Comparison of ENCODE assay signal across 8 cellular contexts in the genomic region with DNA sequence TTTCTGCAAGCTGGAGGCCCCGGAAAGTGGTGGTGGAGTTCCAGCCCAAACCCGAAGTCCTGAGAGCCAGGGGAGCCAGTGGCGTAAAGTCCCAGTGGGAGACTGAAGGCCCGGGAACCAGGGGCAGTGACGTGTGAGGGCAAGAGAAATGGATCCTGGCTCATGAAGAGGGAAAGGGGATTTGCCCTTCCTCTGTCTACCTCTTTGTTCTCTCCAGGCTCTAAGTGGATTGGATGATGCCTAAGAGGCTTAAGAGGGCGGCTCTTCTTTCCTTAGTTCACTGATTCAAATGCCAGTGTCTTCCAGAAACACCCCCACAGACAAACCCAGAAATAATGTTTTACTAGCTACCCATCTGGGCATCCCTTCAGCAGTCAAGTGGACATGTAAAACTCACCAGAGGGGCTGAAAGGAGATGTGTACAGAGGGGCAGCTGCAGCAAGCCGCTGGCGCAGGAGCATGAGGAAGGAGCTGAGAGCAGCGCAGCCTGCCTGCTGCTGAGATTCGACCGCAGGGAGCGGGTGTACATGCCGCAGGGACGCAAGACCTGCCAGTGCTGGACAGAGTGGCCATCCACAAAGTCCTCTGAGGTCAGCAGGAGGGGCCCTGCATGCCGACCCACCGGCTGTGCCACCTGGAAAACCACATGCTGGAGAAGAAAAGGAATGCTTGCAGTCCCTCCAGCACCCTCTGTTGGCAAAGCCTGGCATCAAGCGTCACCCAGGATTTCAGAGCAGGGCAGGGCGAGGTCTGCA. TPM values are rescaled to one million over a fixed set of nuclear protein-coding genes. Genes with fewer than 3 reads are reported as not detected.
DNase-seq lines count a peak whose midpoint lies in the region; ATAC-seq, FAIRE-seq and TF ChIP-seq lines count a peak whose summit lies in the region.

No MANE protein-coding gene starts in this region.

- H3K9me3 ChIP-seq in GM12878 (replicated peaks; ENCODE audit: control insufficient read depth, insufficient read depth, low read length), result peaks cover 2% of the 10 kb centered on the region; the same call in 1 of the 3 replicates

- H3K36me3 ChIP-seq in GM12878 (ENCODE audit: control insufficient read depth in 2 of 2, insufficient read depth in 2 of 2, low read length in 1 of 2), result peaks cover 1 to 12% of the 10 kb centered on the region in 2 experiments; a peak in 1 of 4 replicates

- SMC1A ChIA-PET in GM12878 (lab: Charles Lee; ENCODE audit: uncharacterized antibody, unreplicated experiment), result interaction anchor here (0.6 to 12.1 kb wide), 4 partner anchors 19 to 122 kb away, joined by 3 to 237 read pairs (median 18); a partner anchor contains a TSS

- in situ Hi-C loops in GM12878 (cut with MboI), result no loop called here

- TF ChIP-seq POLR2A in GM12878 (IDR thresholded peaks at IDR 0.05; ENCODE audit: low read depth, low read length), result no peak

- CTCF ChIA-PET in GM10248 (lab: Yijun Ruan, JAX) (interaction anchor here (1.6 kb wide), 1 partner anchor 11 kb away, joined by 3 read pairs; no protein-coding TSS in a partner anchor), GM12878 (lab: Yijun Ruan, JAX) (interaction anchor here (0.7 to 4.8 kb wide), 7 partner anchors 9 to 135 kb away, joined by 3 to 26 read pairs (median 4); no protein-coding TSS in a partner anchor)

- H3K27me3 ChIP-seq in GM12878 (replicated peaks in 1 of 2; ENCODE audit: control insufficient read depth in 2 of 2, insufficient read depth in 2 of 2, low read length in 1 of 2), result no peaks in the 10 kb centered on the region

- ATAC-seq in GM12878, result no peak
- ATAC-seq in GM21447 (IDR thresholded peaks at IDR 0.05; ENCODE audit: unreplicated experiment), result no peak
- ATAC-seq in HG03342 (IDR thresholded peaks at IDR 0.05; ENCODE audit: unreplicated experiment), result no peak

- no TSS peak for BruUV-seq in GM12878 (replicated peaks; lab: Mats Ljungman, UMichigan)

- TF ChIP-seq RAD21 in GM12878 (IDR thresholded peaks at IDR 0.05; ENCODE audit: insufficient read depth, low read depth, low read length), result peak; percentile 48; the same call in 1 of the 2 replicates

- H3K4me2 ChIP-seq in GM12878 (ENCODE audit: control insufficient read depth, insufficient read depth), result no peak overlapping the region

- no peak overlapping the region for H3K27ac ChIP-seq in GM12878 (ENCODE audit: control insufficient read depth, insufficient read depth)

- no peak overlapping the region for H3K9ac ChIP-seq in GM12878 (ENCODE audit: control insufficient read depth, insufficient read depth, low read length)

- RAD21 ChIA-PET in GM12878 (lab: Charles Lee; ENCODE audit: unreplicated experiment), result interaction anchor here (8.2 kb wide), 1 partner anchor 27 kb away, joined by 203 read pairs; a partner anchor contains a TSS

- peaks cover 10% of the 10 kb centered on the region for H4K20me1 ChIP-seq in GM12878 (ENCODE audit: control insufficient read depth, insufficient read depth)

- POLR2A ChIA-PET in GM10248 (lab: Yijun Ruan, JAX) (no interaction called here), GM12878 (lab: Charles Lee) (no interaction called here)

- TF ChIP-seq EP300 in GM12878 (IDR thresholded peaks at IDR 0.05; ENCODE audit: borderline replicate concordance in 1 of 2, control insufficient read depth in 1 of 2, low read depth in 2 of 2, low read length in 2 of 2), result no peak

- DNase-seq in AG09319 (ENCODE audit: extremely low read depth, low read depth) (no peak), GM10248 (ENCODE audit: extremely low spot score) (no peak), NCI-H2227 treated with DMSO at 0.1 percent for 48 hours (lab: John Stamatoyannopoulos, UW) (peak; percentile 27), GM12878 (ENCODE audit: low read depth, low spot score) (no peak), islet precursor cell (peak; percentile 74)
- peak; percentile 5 for DNase-seq in stimulated activated CD8-positive, alpha-beta memory T cell treated with anti-CD3 and anti-CD28 coated beads, Interleukin-15, amount 100 ng/mL, for 1 hour (ENCODE audit: low read depth)

- FAIRE-seq in GM12878 (lab: Jason Lieb, UNC), result no peak

- H3K79me2 ChIP-seq in GM12878 (ENCODE audit: control insufficient read depth, insufficient read depth, low read length), result peaks cover 89% of the 10 kb centered on the region

- no peak overlapping the region for H3K4me3 ChIP-seq in GM12878

- intact Hi-C loops in GM12878 (cut with micrococcal nuclease; ENCODE audit: unreplicated experiment), result no loop called here

- 87% methylated on average over 18 of the region's 18 CpGs for WGBS in GM12878 (ENCODE audit: insufficient coverage, insufficient replicate concordance, low lambda C conversion rate, missing lambda C conversion rate)

- peaks cover 46% of the 10 kb centered on the region for H3K4me1 ChIP-seq in GM12878 (ENCODE audit: control insufficient read depth, insufficient read depth, low read length)

- H2AFZ ChIP-seq in GM12878 (ENCODE audit: control insufficient read depth, low read depth, low read length), result no peak overlapping the region

- TF ChIP-seq CTCF in AG09319 (IDR thresholded peaks at IDR 0.05; ENCODE audit: low read depth, low read length), result peak; percentile 62
- peak; percentile 53 for TF ChIP-seq CTCF in GM10248 (IDR thresholded peaks at IDR 0.05; ENCODE audit: control extremely low read depth, extremely low read depth, low read depth, missing control alignments)
- TF ChIP-seq CTCF in GM12878 (IDR thresholded peaks at IDR 0.05 in 2 of 3, conservative IDR thresholded peaks at IDR 0.05 in 1 of 3; ENCODE audit: control insufficient read depth in 2 of 3, extremely low read depth in 1 of 3, insufficient read depth in 1 of 3, low read depth in 3 of 3, low read length in 3 of 3), result peak; percentile 48 to 70 (median 57); a peak in 5 of 6 replicates

TF ChIP-seq in GM12878, 131 proteins besides CTCF, POLR2A, EP300 and RAD21:
- TF ChIP-seq IKZF1 (conservative IDR thresholded peaks at IDR 0.05) (peak; percentile 25; the same call in 1 of the 2 replicates), MYB (IDR thresholded peaks at IDR 0.05; ENCODE audit: borderline replicate concordance, low read depth, low read length) (no peak), SMC3 (IDR thresholded peaks at IDR 0.05; ENCODE audit: borderline replicate concordance, low read length) (peak; percentile 26; the same call in 1 of the 2 replicates), RUNX3 (IDR thresholded peaks at IDR 0.05; ENCODE audit: low read length) (peak; percentile 16; the same call in 1 of the 2 replicates)

RNA-seq across cellular contexts. Expression of a gene that starts 29.5 kb away (rescaled TPM):
- 88.3 and 101 TPM in 2 replicates for total RNA-seq in GM12878 (2013; cell fraction: nucleolus; rRNA removed)
- 26.2 and 27.7 TPM in 2 replicates for total RNA-seq in GM12878 (2014; rRNA removed)
- 53.0 and 53.7 TPM in 2 replicates for total RNA-seq in GM12878 (2014; rRNA removed; fragmentation: Illumina TruSeq; extraction: Trizol)
- 61.2 and 61.3 TPM in 2 replicates for total RNA-seq in GM12878 (2021)
- 10.0 TPM for polyA plus RNA-seq in GM12878 (2011; ENCODE audit: low read depth)
- 60.7 and 75.4 TPM in 2 replicates for polyA plus RNA-seq in GM12878 (2011; rRNA removed)
- 30.0 and 34.2 TPM in 2 replicates for polyA plus RNA-seq in GM12878 (2011; cell fraction: cytosol; rRNA removed)
- polyA plus RNA-seq in GM12878 (2011; cell fraction: nucleus; rRNA removed), result 49.5 and 53.2 TPM in 2 replicates
- 13.4 and 16.6 TPM in 2 replicates for polyA plus RNA-seq in GM12878 (2012)
- 39.0 and 45.0 TPM in 2 replicates for polyA plus RNA-seq in GM12878 (2014; fragmentation: Illumina TruSeq; extraction: Trizol)
- 10 to 100 TPM; 11.2 to 15.3 TPM for polyA plus RNA-seq in GM12878 (2014; fragmentation: Nextera tagmentation; extraction: Ambion mirVana)
- polyA plus RNA-seq in GM12878 (2014; rRNA removed), result 26.8 and 30.8 TPM in 2 replicates
- 10 to 100 TPM in 1 of 2 experiments, 1 to 10 TPM in 1; 9.3 to 11.3 TPM for polyA plus RNA-seq in GM12878 (2016; fragmentation: Nextera tagmentation; extraction: Ambion mirVana)
- 244 and 245 TPM in 2 replicates for polyA minus RNA-seq in GM12878 (2011; rRNA and poly(A)+ RNA removed)
- polyA minus RNA-seq in GM12878 (2011; cell fraction: cytosol; rRNA and poly(A)+ RNA removed), result 102 and 113 TPM in 2 replicates
- 33.6 and 50.4 TPM in 2 replicates for polyA minus RNA-seq in GM12878 (2011; cell fraction: nucleus; rRNA and poly(A)+ RNA removed)

Comparison
In these comparisons a context has a peak if more than half of its experiments do, and no peak if none do; other contexts are left out.
1. DNase-seq: peak in NCI-H2227 treated with DMSO at 0.1 percent for 48 hours (single experiment), islet precursor cell (single experiment) and stimulated activated CD8-positive, alpha-beta memory T cell treated with anti-CD3 and anti-CD28 coated beads, Interleukin-15, amount 100 ng/mL, for 1 hour (single experiment); none in AG09319 (single experiment), GM10248 (single experiment) and GM12878 (single experiment).
2. Peak in every context shown above with its lines, with median percentiles within 50 percentile points of each other: CTCF ChIP-seq.